Comparison of ENCODE assay signal across 21 cellular contexts in genomic region chr3:129425619-129426018, GRCh38. TPM values are rescaled to one million over a fixed set of nuclear protein-coding genes. Genes with fewer than 3 reads are reported as not detected.
DNase-seq lines count a peak whose midpoint lies in the region; ATAC-seq lines count a peak whose summit lies in the region.
"Had no signal": no experiment of that assay in that cellular context is flagged by ENCODE, and none has a peak within 500 bp of the region (broad histone marks: within the 10 kb centered on the region; RNA-seq: fewer than 3 reads in every experiment).

No MANE protein-coding gene starts in this region.

- H3K27me3 ChIP-seq in NT2/D1 (ENCODE audit: insufficient read depth, insufficient read length) = peaks cover 14% of the 10 kb centered on the region
- H3K27me3 ChIP-seq: SJCRH30 had no signal

- H3K4me1 ChIP-seq in NT2/D1 (ENCODE audit: insufficient read depth, insufficient read length) = peaks cover 12% of the 10 kb centered on the region
- H3K4me1 ChIP-seq: SJCRH30 had no signal

- ATAC-seq in activated naive CD4-positive, alpha-beta T cell treated with anti-CD3 and anti-CD28 coated beads, Interleukin-2, amount 50 U/mL, for 72 hours = no peak
- no peak for ATAC-seq in left lobe of liver

- peaks cover 12% of the 10 kb centered on the region for H3K36me3 ChIP-seq in NT2/D1 (ENCODE audit: insufficient read depth, insufficient read length, low read length)

- H3K27ac Mint-ChIP-seq in activated naive CD4-positive, alpha-beta T cell treated with anti-CD3 and anti-CD28 coated beads, Interleukin-2, amount 50 U/mL, for 72 hours = peak overlapping the region; percentile 49 to 88
- no peak overlapping the region for H3K27ac Mint-ChIP-seq in activated naive CD4-positive, alpha-beta T cell treated with anti-CD3 and anti-CD28 coated beads, Interleukin-2, amount 10 ng/mL, durations not matched to agents 7 days and 5 days
- H3K27ac Mint-ChIP-seq in T-helper 2 cell treated with Interferon-gamma antibody and Interleukin-4, amounts not matched to agents 5 μg/mL and 100 μg/mL, for 36 hours = no peak overlapping the region

- H3K9ac ChIP-seq in NT2/D1 (ENCODE audit: insufficient read length, low read depth) = peak overlapping the region; percentile 51

- peaks cover 19% of the 10 kb centered on the region for H3K27me3 Mint-ChIP-seq in activated naive CD4-positive, alpha-beta T cell treated with anti-CD3 and anti-CD28 coated beads, Interleukin-2, amount 10 ng/mL, durations not matched to agents 7 days and 5 days
- peaks cover 7% of the 10 kb centered on the region for H3K27me3 Mint-ChIP-seq in T-helper 2 cell treated with Interferon-gamma antibody and Interleukin-4, amounts not matched to agents 5 μg/mL and 100 μg/mL, for 36 hours (ENCODE audit: low read depth)

- H3K9me3 ChIP-seq in NT2/D1 (ENCODE audit: insufficient read depth, low read length) = peaks cover 3% of the 10 kb centered on the region; the same call in 1 of the 2 replicates
- H3K9me3 ChIP-seq: SJCRH30 had no signal

- no peak overlapping the region for H3K4me3 ChIP-seq in NT2/D1 (ENCODE audit: insufficient read length, low read depth)
- H3K4me3 ChIP-seq: PC-9, SJCRH30 had no signal

- no peak overlapping the region for H3K4me3 Mint-ChIP-seq in activated naive CD4-positive, alpha-beta T cell treated with anti-CD3 and anti-CD28 coated beads, Interleukin-2, amount 10 ng/mL, durations not matched to agents 7 days and 5 days
- H3K4me3 Mint-ChIP-seq in T-helper 2 cell treated with Interferon-gamma antibody and Interleukin-4, amounts not matched to agents 5 μg/mL and 100 μg/mL, for 36 hours = no peak overlapping the region
- H3K4me3 Mint-ChIP-seq: CD14-positive monocyte had no signal

- peaks cover 0 to 17% of the 10 kb centered on the region in 2 donors for H3K36me3 Mint-ChIP-seq in activated naive CD4-positive, alpha-beta T cell treated with anti-CD3 and anti-CD28 coated beads, Interleukin-2, amount 50 U/mL, for 72 hours
- H3K36me3 Mint-ChIP-seq in activated naive CD4-positive, alpha-beta T cell treated with anti-CD3 and anti-CD28 coated beads, Interleukin-2, amount 10 ng/mL, durations not matched to agents 7 days and 5 days = peaks cover 13% of the 10 kb centered on the region
- peaks cover 13% of the 10 kb centered on the region for H3K36me3 Mint-ChIP-seq in T-helper 2 cell treated with Interferon-gamma antibody and Interleukin-4, amounts not matched to agents 5 μg/mL and 100 μg/mL, for 36 hours (ENCODE audit: low read depth)

- CTCF ChIA-PET in activated naive CD4-positive, alpha-beta T cell treated with anti-CD3 and anti-CD28 coated beads, Interleukin-2, amount 10 ng/mL, durations not matched to agents 7 days and 5 days (lab: Charles Lee) = no interaction called here

- peaks cover 34% of the 10 kb centered on the region for H3K4me1 Mint-ChIP-seq in activated naive CD4-positive, alpha-beta T cell treated with anti-CD3 and anti-CD28 coated beads, Interleukin-2, amount 10 ng/mL, durations not matched to agents 7 days and 5 days
- H3K4me1 Mint-ChIP-seq in T-helper 2 cell treated with Interferon-gamma antibody and Interleukin-4, amounts not matched to agents 5 μg/mL and 100 μg/mL, for 36 hours (ENCODE audit: low read depth) = peaks cover 18% of the 10 kb centered on the region

- DNase-seq in activated naive CD4-positive, alpha-beta T cell treated with anti-CD3 and anti-CD28 coated beads, Interleukin-2, amount 50 U/mL, for 72 hours (ENCODE audit: low spot score in 2 of 2) = no peak
- DNase-seq in activated naive CD4-positive, alpha-beta T cell treated with anti-CD3 and anti-CD28 coated beads, Interleukin-2, amount 10 ng/mL, durations not matched to agents 7 days and 5 days = no peak
- DNase-seq in NT2/D1 (ENCODE audit: low read depth, low spot score) (no peak), left lobe of liver (ENCODE audit: low spot score) (peak; percentile 44), kidney tubule cell (ENCODE audit: low spot score) (no peak), NCI-H1694 (lab: John Stamatoyannopoulos, UW) (no peak)
- DNase-seq in activated CD4-positive, alpha-beta T cell treated with anti-CD3 and anti-CD28 coated beads for 48 hours = no peak
- no peak for DNase-seq in T-helper 2 cell treated with Interferon-gamma antibody and Interleukin-4, amounts not matched to agents 5 μg/mL and 100 μg/mL, for 36 hours (ENCODE audit: low spot score)
- DNase-seq: 8988T, DMS 273 treated with DMSO at 0.1 percent for 48 hours, GF-D8, MV-4-11, NCI-H1417, NCI-H2029, NCI-H2171, NCI-H446, NCI-H69, PC-9, SJCRH30 had no signal

- peaks cover 0 to 8% of the 10 kb centered on the region in 2 donors for H3K9me3 Mint-ChIP-seq in activated naive CD4-positive, alpha-beta T cell treated with anti-CD3 and anti-CD28 coated beads, Interleukin-2, amount 50 U/mL, for 72 hours
- no peaks in the 10 kb centered on the region for H3K9me3 Mint-ChIP-seq in activated naive CD4-positive, alpha-beta T cell treated with anti-CD3 and anti-CD28 coated beads, Interleukin-2, amount 10 ng/mL, durations not matched to agents 7 days and 5 days
- H3K9me3 Mint-ChIP-seq in T-helper 2 cell treated with Interferon-gamma antibody and Interleukin-4, amounts not matched to agents 5 μg/mL and 100 μg/mL, for 36 hours = no peaks in the 10 kb centered on the region

RNA-seq across cellular contexts. Expression of gene EFCAB12, which starts 2.8 kb away (rescaled TPM):
- under 1 TPM; 0.82 to 0.93 TPM for total RNA-seq in activated naive CD4-positive, alpha-beta T cell treated with anti-CD3 and anti-CD28 coated beads, Interleukin-2, amount 50 U/mL, for 72 hours
- 0.40 TPM for total RNA-seq in left lobe of liver
- total RNA-seq: Daoy, SJCRH30 had no signal

RNA-seq across cellular contexts. Expression of gene MBD4, which starts 14.1 kb away (rescaled TPM):
- 10 to 100 TPM; 49.6 to 64.1 TPM for total RNA-seq in activated naive CD4-positive, alpha-beta T cell treated with anti-CD3 and anti-CD28 coated beads, Interleukin-2, amount 50 U/mL, for 72 hours
- total RNA-seq in left lobe of liver = 16.5 TPM

RNA-seq across cellular contexts. Expression of gene IFT122, which starts 14.4 kb away (rescaled TPM):
- 10 to 100 TPM; 29.5 to 39.8 TPM for total RNA-seq in activated naive CD4-positive, alpha-beta T cell treated with anti-CD3 and anti-CD28 coated beads, Interleukin-2, amount 50 U/mL, for 72 hours
- total RNA-seq in left lobe of liver = 11.0 TPM

Comparison
In these comparisons a context has a peak if more than half of its experiments do, and no peak if none do; other contexts are left out.
1. H3K27ac Mint-ChIP-seq: peak in activated naive CD4-positive, alpha-beta T cell treated with anti-CD3 and anti-CD28 coated beads, Interleukin-2, amount 50 U/mL, for 72 hours (2 of 2); none in activated naive CD4-positive, alpha-beta T cell treated with anti-CD3 and anti-CD28 coated beads, Interleukin-2, amount 10 ng/mL, durations not matched to agents 7 days and 5 days (single experiment) and T-helper 2 cell treated with Interferon-gamma antibody and Interleukin-4, amounts not matched to agents 5 μg/mL and 100 μg/mL, for 36 hours (single experiment).